7 cellular contexts compared by ENCODE assay signal in the genomic region with DNA sequence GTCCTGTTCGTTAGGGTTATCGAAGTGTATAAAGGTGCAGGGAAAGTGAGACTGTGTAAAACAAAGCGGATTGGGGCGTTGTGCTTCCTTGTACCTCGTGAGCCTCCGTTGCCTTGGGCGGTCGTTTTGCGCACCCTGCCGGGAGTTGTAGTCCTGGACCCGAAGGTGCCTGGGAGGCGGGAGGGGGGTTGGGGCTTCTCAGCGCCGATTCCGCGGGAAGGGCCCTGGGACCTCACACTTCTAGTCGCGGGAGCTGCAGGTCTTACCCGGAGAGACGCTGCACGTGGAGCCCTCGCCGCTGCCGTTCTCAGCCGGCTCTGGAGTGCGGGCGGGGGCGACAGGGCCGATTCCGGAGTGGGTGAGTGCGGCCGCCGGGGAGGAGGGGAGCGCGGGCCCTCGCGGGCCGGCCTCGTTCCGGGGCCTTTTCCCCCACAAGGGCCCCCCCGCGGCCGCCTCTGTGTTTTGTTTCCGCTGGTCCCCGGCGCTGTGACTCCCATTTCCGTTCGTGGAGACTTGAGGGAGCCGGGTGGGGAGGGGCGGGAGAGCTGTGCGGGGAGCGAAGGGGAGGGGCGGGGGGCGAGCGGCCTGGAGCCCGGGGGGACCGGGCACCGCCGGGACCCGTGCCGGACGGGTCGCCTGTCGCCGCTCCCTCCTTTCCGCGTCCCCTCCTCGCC. TPM values are rescaled to one million over a fixed set of nuclear protein-coding genes. Genes with fewer than 3 reads are reported as not detected.
DNase-seq lines count a peak whose midpoint lies in the region; ATAC-seq, FAIRE-seq and TF ChIP-seq lines count a peak whose summit lies in the region.

No MANE protein-coding gene starts in this region.

- peak; percentile 67 for ATAC-seq in HG02970 (IDR thresholded peaks at IDR 0.05; ENCODE audit: low FRiP score, unreplicated experiment)

- H3K36me3 Mint-ChIP-seq in brain: no peaks in the 10 kb centered on the region

- H3K9me3 Mint-ChIP-seq in brain: peaks cover 0 to 5% (median 0%) of the 10 kb centered on the region in 5 experiments

- peaks cover 67% of the 10 kb centered on the region for H3K4me1 Mint-ChIP-seq in brain

- H3K27ac Mint-ChIP-seq in brain: peak overlapping the region; percentile 100

- H3K27me3 Mint-ChIP-seq in brain: peaks cover 17% of the 10 kb centered on the region

- DNase-seq in GM18507 (ENCODE audit: extremely low spot score, insufficient read length, low read depth): peak; percentile 45
- DNase-seq in NCI-H2081 (lab: John Stamatoyannopoulos, UW): peak; percentile 85
- peak; percentile 92 for DNase-seq in UCSD-AML1 (lab: John Stamatoyannopoulos, UW; ENCODE audit: unreplicated experiment)
- DNase-seq in skeletal muscle cell (ENCODE audit: low read depth): peak; percentile 69

- peak; percentile 17 to 41 for TF ChIP-seq CTCF in brain (conservative IDR thresholded peaks at IDR 0.05)

- no peak for FAIRE-seq in GM18507 (lab: Jason Lieb, UNC)

- H3K4me3 Mint-ChIP-seq in brain: peak overlapping the region; percentile 99 to 100 (median 99)

- peak overlapping the region; percentile 98 for H3K4me3 ChIP-seq in iPS-11a (ENCODE audit: low read depth, low read length)
- peak overlapping the region; percentile 69 for H3K4me3 ChIP-seq in skeletal muscle cell (ENCODE audit: low read depth, low read length)

RNA-seq across cellular contexts. Expression of gene GABPA, which starts 0.6 kb away (rescaled TPM):
- polyA plus RNA-seq in brain (ENCODE audit: insufficient read depth, low read depth, low replicate concordance): 6.1 TPM

RNA-seq across cellular contexts. Expression of gene ATP5PF, which starts 0.7 kb away (rescaled TPM):
- polyA plus RNA-seq in brain (ENCODE audit: insufficient read depth, low read depth, low replicate concordance): 329 TPM

Comparison
In these comparisons a context has a peak if more than half of its experiments do, and no peak if none do; other contexts are left out.
1. Peak in every context shown above with its lines: DNase-seq, ATAC-seq and H3K4me3 ChIP-seq.